In genomic region chr3:90132220-90132619, GRCh38 we compare ENCODE assay signal across 24 cellular contexts.
"Had no signal": no experiment of that assay in that cellular context is flagged by ENCODE, and none has a peak within 500 bp of the region (broad histone marks: within the 10 kb centered on the region; RNA-seq: fewer than 3 reads in every experiment).

No MANE protein-coding gene starts in this region.

- DNase-seq: activated B cell treated with CpG ODN at 0.5 μM for 24 hours; activated CD4-positive, alpha-beta T cell treated with anti-CD3 and anti-CD28 coated beads for 36 hours; activated CD4-positive, alpha-beta T cell treated with anti-CD3 and anti-CD28 coated beads, Interleukin-2, amount 50 U/mL, for 4 hours; activated CD8-positive, alpha-beta memory T cell treated with anti-CD3 and anti-CD28 coated beads for 24 hours; activated CD8-positive, alpha-beta memory T cell treated with anti-CD3 and anti-CD28 coated beads, Interleukin-2, amount 50 U/mL, for 4 hours; activated naive CD4-positive, alpha-beta T cell; activated T-cell treated with anti-CD3 and anti-CD28 coated beads, Interleukin-2, amount 50 U/mL, for 24 hours; adrenal gland; effector CD8-positive, alpha-beta T cell; foreskin melanocyte; glutamatergic neuron; immature natural killer cell; left ventricle myocardium superior; mammary epithelial cell; midbrain; stimulated activated CD4-positive, alpha-beta T cell treated with anti-CD3 and anti-CD28 coated beads, Interleukin-15, amount 100 ng/mL, for 24 hours; T1000; testis; trophoblast cell; uterus had no signal

- ATAC-seq: activated CD4-positive, alpha-beta T cell treated with anti-CD3 and anti-CD28 coated beads for 36 hours; left ventricle myocardium superior; natural killer cell treated with Interleukin-12 subunit alpha and Interleukin-12 subunit beta and Interleukin-15 and Interleukin-18, amount 100 ng/mL, for 72 hours; stimulated activated memory B cell treated with anti-CD40 and anti-IgM and Interleukin-4, amounts not matched to agents 10 μg/mL and 1 μg/mL and 100 μg/mL, for 72 hours had no signal

- H3K4me3 ChIP-seq: adrenal gland, hepatocyte, right atrium auricular region, testis, uterus had no signal
